In the genomic region with DNA sequence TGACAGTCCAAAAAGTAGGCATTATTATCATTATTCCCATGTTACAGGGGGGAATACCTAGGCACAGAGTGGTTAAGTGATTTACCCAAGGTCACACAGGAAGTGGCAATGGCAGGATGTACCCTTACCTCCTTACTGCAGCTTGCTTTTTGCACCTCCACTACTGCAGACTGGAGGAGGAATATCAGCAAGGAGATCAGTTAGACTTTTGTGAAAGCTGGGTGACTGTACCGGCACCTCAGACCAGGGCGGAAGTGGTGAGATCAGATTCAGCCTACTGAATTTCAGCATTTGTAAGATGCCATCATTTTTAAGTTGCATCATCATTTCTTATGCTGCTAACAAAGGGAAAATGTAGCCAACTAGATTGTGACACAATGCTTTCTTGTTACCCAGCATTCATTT, we compare ENCODE assay signal across 10 cellular contexts. TPM values are rescaled to one million over a fixed set of nuclear protein-coding genes. Genes with fewer than 3 reads are reported as not detected.
DNase-seq lines count a peak whose midpoint lies in the region; ATAC-seq and TF ChIP-seq lines count a peak whose summit lies in the region.
"Had no signal": no experiment of that assay in that cellular context is flagged by ENCODE, and none has a peak within 500 bp of the region (broad histone marks: within the 10 kb centered on the region; RNA-seq: fewer than 3 reads in every experiment).

No MANE protein-coding gene starts in this region.

- in situ Hi-C loops in gastrocnemius medialis (cut with MboI; ENCODE audit: low sequenced_read_pairs in 4 of 4) = loop anchor here in 1 of 4 donors (10.0 kb wide), 1 partner anchor 46 kb away; no protein-coding TSS in a partner anchor

- peaks cover 3 to 9% of the 10 kb centered on the region in 2 donors for H3K27me3 Mint-ChIP-seq in natural killer cell treated with Interleukin-12 subunit alpha and Interleukin-12 subunit beta and Interleukin-15 and Interleukin-18, amount 100 ng/mL, for 72 hours
- H3K27me3 Mint-ChIP-seq: stimulated activated naive B cell treated with anti-CD40 and anti-IgM and Interleukin-4, amounts not matched to agents 10 μg/mL and 1 μg/mL and 100 μg/mL, for 72 hours had no signal

- no peak overlapping the region for H3K27ac ChIP-seq in gastrocnemius medialis
- H3K27ac ChIP-seq: C4-2B had no signal

- TF ChIP-seq CTCF in AG09309 (IDR thresholded peaks at IDR 0.05; ENCODE audit: control insufficient read depth, insufficient read depth, low read depth, low read length, missing control alignments) (no peak), gastrocnemius medialis (IDR thresholded peaks at IDR 0.05 in 4 of 5, conservative IDR thresholded peaks at IDR 0.05 in 1 of 5) (no peak)

- no peaks in the 10 kb centered on the region for H3K27me3 ChIP-seq in gastrocnemius medialis

- DNase-seq in AG09309 (ENCODE audit: low read depth) (peak; percentile 72), SIG-M5 (lab: John Stamatoyannopoulos, UW) (peak; percentile 93), ureter (ENCODE audit: low spot score) (no peak), GM19238 (ENCODE audit: insufficient read length, low spot score) (no peak), NCI-H82 (lab: John Stamatoyannopoulos, UW) (no peak), gastrocnemius medialis (no peak)
- peak; percentile 78 for DNase-seq in activated naive CD4-positive, alpha-beta T cell treated with Interleukin-2 at 50 U/mL for 16 hours
- peak; percentile 86 for DNase-seq in natural killer cell treated with Interleukin-12 subunit alpha and Interleukin-12 subunit beta and Interleukin-15 and Interleukin-18, amount 100 ng/mL, for 72 hours (ENCODE audit: low spot score)
- DNase-seq: stimulated activated naive B cell treated with anti-CD40 and anti-IgM and Interleukin-4, amounts not matched to agents 10 μg/mL and 1 μg/mL and 100 μg/mL, for 72 hours had no signal

- H3K4me1 Mint-ChIP-seq in natural killer cell treated with Interleukin-12 subunit alpha and Interleukin-12 subunit beta and Interleukin-15 and Interleukin-18, amount 100 ng/mL, for 72 hours (ENCODE audit: low read depth in 2 of 2) = peaks cover 53 to 71% of the 10 kb centered on the region in 2 donors

- TF ChIP-seq POLR2A in gastrocnemius medialis (IDR thresholded peaks at IDR 0.05) = no peak

- peaks cover 0 to 5% of the 10 kb centered on the region in 2 donors for H3K36me3 ChIP-seq in gastrocnemius medialis

- H3K4me3 ChIP-seq in AG09309 (ENCODE audit: control insufficient read depth, low read depth, low read length) (no peak overlapping the region), gastrocnemius medialis (no peak overlapping the region)

- intact Hi-C loops in gastrocnemius medialis (cut with DNase I; ENCODE audit: low total_unique reads) = no loop called here

- H3K4me3 Mint-ChIP-seq in natural killer cell treated with Interleukin-12 subunit alpha and Interleukin-12 subunit beta and Interleukin-15 and Interleukin-18, amount 100 ng/mL, for 72 hours = peak overlapping the region; percentile 85
- H3K4me3 Mint-ChIP-seq: stimulated activated naive B cell treated with anti-CD40 and anti-IgM and Interleukin-4, amounts not matched to agents 10 μg/mL and 1 μg/mL and 100 μg/mL, for 72 hours had no signal

- H3K9me3 Mint-ChIP-seq in natural killer cell treated with Interleukin-12 subunit alpha and Interleukin-12 subunit beta and Interleukin-15 and Interleukin-18, amount 100 ng/mL, for 72 hours = peaks cover 7% of the 10 kb centered on the region
- H3K9me3 Mint-ChIP-seq: stimulated activated naive B cell treated with anti-CD40 and anti-IgM and Interleukin-4, amounts not matched to agents 10 μg/mL and 1 μg/mL and 100 μg/mL, for 72 hours had no signal

- no peaks in the 10 kb centered on the region for H3K36me3 Mint-ChIP-seq in natural killer cell treated with Interleukin-12 subunit alpha and Interleukin-12 subunit beta and Interleukin-15 and Interleukin-18, amount 100 ng/mL, for 72 hours

- H3K4me1 ChIP-seq in gastrocnemius medialis = peaks cover 13 to 23% of the 10 kb centered on the region in 2 donors

- peak overlapping the region; percentile 98 for H3K27ac Mint-ChIP-seq in natural killer cell treated with Interleukin-12 subunit alpha and Interleukin-12 subunit beta and Interleukin-15 and Interleukin-18, amount 100 ng/mL, for 72 hours

- no peaks in the 10 kb centered on the region for H3K9me3 ChIP-seq in gastrocnemius medialis

- peak; percentile 87 to 91 for ATAC-seq in natural killer cell treated with Interleukin-12 subunit alpha and Interleukin-12 subunit beta and Interleukin-15 and Interleukin-18, amount 100 ng/mL, for 72 hours
- ATAC-seq in gastrocnemius medialis = no peak
- ATAC-seq: stimulated activated naive B cell treated with anti-CD40 and anti-IgM and Interleukin-4, amounts not matched to agents 10 μg/mL and 1 μg/mL and 100 μg/mL, for 72 hours had no signal

RNA-seq across cellular contexts. Expression of gene ADARB1, which starts 4.5 kb away (rescaled TPM):
- total RNA-seq in natural killer cell treated with Interleukin-12 subunit alpha and Interleukin-12 subunit beta and Interleukin-15 and Interleukin-18, amount 100 ng/mL, for 72 hours = 10 to 100 TPM; 28.7 to 38.5 TPM
- total RNA-seq in ureter (23.9 TPM), gastrocnemius medialis (10 to 100 TPM in 1 of 4 donors, 1 to 10 TPM in 3; 5.9 to 11.5 (median 6.9) TPM)

Comparison
In these comparisons a context has a peak if more than half of its experiments do, and no peak if none do; other contexts are left out.
1. DNase-seq: peak in AG09309 (single experiment), SIG-M5 (single experiment), activated naive CD4-positive, alpha-beta T cell treated with Interleukin-2 at 50 U/mL for 16 hours (single experiment) and natural killer cell treated with Interleukin-12 subunit alpha and Interleukin-12 subunit beta and Interleukin-15 and Interleukin-18, amount 100 ng/mL, for 72 hours (single experiment); none in ureter (single experiment), GM19238 (single experiment), NCI-H82 (single experiment) and gastrocnemius medialis (0 of 2).
2. ATAC-seq: peak in natural killer cell treated with Interleukin-12 subunit alpha and Interleukin-12 subunit beta and Interleukin-15 and Interleukin-18, amount 100 ng/mL, for 72 hours (2 of 2); none in gastrocnemius medialis (0 of 2).